8 cellular contexts compared by ENCODE assay signal in the genomic region with DNA sequence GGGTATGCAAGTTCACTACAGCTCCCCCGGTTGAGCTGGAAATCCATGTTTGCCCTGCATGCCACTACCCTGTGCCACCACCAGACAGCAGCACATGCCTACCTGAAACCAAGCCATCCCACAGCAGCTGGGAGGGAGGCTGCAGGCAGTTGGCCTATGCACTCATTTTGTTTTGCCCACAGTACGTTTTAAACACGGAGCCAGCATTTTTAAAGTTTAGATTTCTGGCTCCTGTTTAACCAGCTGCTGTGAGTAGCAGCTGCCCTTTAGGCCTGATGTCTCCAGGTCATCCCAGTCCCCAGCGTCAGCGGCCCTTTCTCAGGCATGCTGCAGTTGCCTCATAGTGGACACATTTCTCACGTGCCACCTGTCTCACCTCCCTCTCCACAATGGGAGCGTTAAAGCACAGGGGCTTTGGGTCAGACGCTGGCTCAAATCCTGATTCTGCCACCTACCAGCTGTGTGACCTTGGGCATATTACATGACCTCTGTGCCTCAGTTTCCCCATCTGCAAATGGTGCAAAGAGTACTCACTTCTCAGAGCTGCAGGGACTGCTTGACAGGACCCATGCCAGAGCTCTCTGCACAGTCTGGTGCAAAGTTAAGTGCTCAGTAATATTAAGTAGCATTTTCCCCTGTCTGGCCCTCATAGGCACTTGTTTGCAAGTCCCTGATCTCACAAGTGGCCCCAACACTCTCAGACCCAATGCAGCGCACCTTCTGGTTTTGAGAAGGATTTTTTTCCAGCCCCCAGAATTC. TPM values are rescaled to one million over a fixed set of nuclear protein-coding genes. Genes with fewer than 3 reads are reported as not detected.
DNase-seq lines count a peak whose midpoint lies in the region; ATAC-seq and TF ChIP-seq lines count a peak whose summit lies in the region.

No MANE protein-coding gene starts in this region.

- H3K4me3 ChIP-seq in A673 (ENCODE audit: low read depth, low read length, poor library complexity, severe bottlenecking) = no peak overlapping the region

- POLR2A ChIA-PET in A673 (lab: Charles Lee; ENCODE audit: low non-redundant PET) = interaction anchor here (0.5 to 0.7 kb wide), 2 partner anchors 57 to 626 kb away, joined by 4 to 7 read pairs; no protein-coding TSS in a partner anchor

- ATAC-seq in GM18517 (IDR thresholded peaks at IDR 0.05; ENCODE audit: unreplicated experiment) (peak; percentile 55), HG03139 (IDR thresholded peaks at IDR 0.05; ENCODE audit: unreplicated experiment) (no peak)

- H3K4me1 ChIP-seq in A673 (ENCODE audit: insufficient read depth, low read length, poor library complexity, severe bottlenecking) = peaks cover 15% of the 10 kb centered on the region

- CTCF ChIA-PET in A673 (lab: Charles Lee) = interaction anchor here (0.5 to 2.2 kb wide), 9 partner anchors 13 to 672 kb away, joined by 3 to 19 read pairs (median 5); no protein-coding TSS in a partner anchor

- peak; percentile 78 for TF ChIP-seq CTCF in A673 (conservative IDR thresholded peaks at IDR 0.05; ENCODE audit: low read depth, low read length)
- peak; percentile 98 for TF ChIP-seq CTCF in VCaP (conservative IDR thresholded peaks at IDR 0.05)

- DNase-seq in A673 (ENCODE audit: low spot score) (peak; percentile 76), NCI-H2171 treated with DMSO at 0.1 percent for 48 hours (lab: John Stamatoyannopoulos, UW) (peak; percentile 82), left kidney (ENCODE audit: low read depth, low spot score) (peak; percentile 73)
- peak; percentile 60 for DNase-seq in central memory CD4-positive, alpha-beta T cell
- peak; percentile 48 to 65 for DNase-seq in stimulated activated CD4-positive, alpha-beta T cell treated with anti-CD3 and anti-CD28 coated beads, Interleukin-4, amount 100 ng/mL, for 4 hours

- no peaks in the 10 kb centered on the region for H3K9me3 ChIP-seq in A673 (ENCODE audit: low read depth, low read length, poor library complexity, severe bottlenecking)

- H3K27ac ChIP-seq in A673 (ENCODE audit: low read depth, low read length, poor library complexity, severe bottlenecking) (no peak overlapping the region), VCaP (peak overlapping the region; percentile 39)

- intact Hi-C loops in A673 (cut with micrococcal nuclease; ENCODE audit: unreplicated experiment) = loop anchor here (1.0 kb wide), 1 partner anchor 48 kb away; no protein-coding TSS in a partner anchor

- no peaks in the 10 kb centered on the region for H3K27me3 ChIP-seq in A673 (replicated peaks; ENCODE audit: insufficient read depth, low read depth, low read length, poor library complexity)

- H3K36me3 ChIP-seq in A673 (ENCODE audit: insufficient read depth, low read length, poor library complexity, severe bottlenecking) = peaks cover 17% of the 10 kb centered on the region

- no TSS peak for BruUV-seq in A673 (replicated peaks; lab: Mats Ljungman, UMichigan)

RNA-seq across cellular contexts. Expression of gene UBE2V1, which starts 8.2 kb away (rescaled TPM):
- total RNA-seq in A673 (2021) = 169 and 203 TPM in 2 replicates

RNA-seq across cellular contexts. Expression of gene PEDS1, which starts 32.4 kb away (rescaled TPM):
- 22.9 and 25.9 TPM in 2 replicates for total RNA-seq in A673 (2021)
